11 cellular contexts compared by ENCODE assay signal in genomic region chr19:48596679-48597465, GRCh38. TPM values are rescaled to one million over a fixed set of nuclear protein-coding genes. Genes with fewer than 3 reads are reported as not detected.
DNase-seq lines count a peak whose midpoint lies in the region; ATAC-seq and TF ChIP-seq lines count a peak whose summit lies in the region.
"Had no signal": no experiment of that assay in that cellular context is flagged by ENCODE, and none has a peak within 500 bp of the region (broad histone marks: within the 10 kb centered on the region; RNA-seq: fewer than 3 reads in every experiment).

No MANE protein-coding gene starts in this region.

- DNase-seq in GM13976 (ENCODE audit: low spot score) (peak; percentile 74), RPMI8226 (peak; percentile 23), natural killer cell (no peak), SKM-1 treated with dmso at 0.1 percent for 144 hours (lab: John Stamatoyannopoulos, UW; ENCODE audit: unreplicated experiment) (no peak), left lobe of liver (ENCODE audit: low spot score) (no peak)
- peak; percentile 78 for DNase-seq in activated effector memory CD4-positive, alpha-beta T cell treated with anti-CD3 and anti-CD28 coated beads, Interleukin-2, amount 50 U/mL, for 16 hours
- DNase-seq: anterior cingulate cortex, Kasumi-1, NCI-H774 had no signal

- H3K36me3 Mint-ChIP-seq in natural killer cell, result no peaks in the 10 kb centered on the region

- H3K4me3 Mint-ChIP-seq in natural killer cell, result no peak overlapping the region

- in situ Hi-C loops in GM13976 (cut with MboI; ENCODE audit: low sequenced_read_pairs, unreplicated experiment), result loop anchor here (25.0 kb wide), 1 partner anchor 285 kb away; a partner anchor contains a TSS

- intact Hi-C loops in natural killer cell (cut with micrococcal nuclease), result no loop called here

- H3K27me3 Mint-ChIP-seq in natural killer cell (ENCODE audit: low read depth in 2 of 2), result peaks cover 0 to 3% of the 10 kb centered on the region in 2 donors

- no peaks in the 10 kb centered on the region for H3K9me3 Mint-ChIP-seq in natural killer cell

- TF ChIP-seq CTCF in GM13976 (IDR thresholded peaks at IDR 0.05; ENCODE audit: borderline replicate concordance, control extremely low read depth, extremely low read depth, insufficient read depth, missing control alignments), result no peak
- no peak for TF ChIP-seq CTCF in natural killer cell (IDR thresholded peaks at IDR 0.05)

- ATAC-seq in natural killer cell (peak; percentile 56 to 72 (median 60)), HG02981 (IDR thresholded peaks at IDR 0.05; ENCODE audit: unreplicated experiment) (no peak), HG02884 (IDR thresholded peaks at IDR 0.05; ENCODE audit: unreplicated experiment) (no peak), left lobe of liver (no peak)

- no peaks in the 10 kb centered on the region for H3K4me1 Mint-ChIP-seq in natural killer cell

- no peak overlapping the region for H3K27ac Mint-ChIP-seq in natural killer cell

RNA-seq across cellular contexts. Expression of gene SPACA4, which starts 9.7 kb away (rescaled TPM):
- total RNA-seq in natural killer cell, result not detected
- total RNA-seq in left lobe of liver, result not detected

RNA-seq across cellular contexts. Expression of gene FAM83E, which starts 18.0 kb away (rescaled TPM):
- 1 to 10 TPM in 2 of 3 donors, under 1 TPM in 1; 0.70 to 1.3 (median 1.1) TPM for total RNA-seq in natural killer cell
- total RNA-seq in left lobe of liver, result 0.18 TPM

RNA-seq across cellular contexts. Expression of gene RPL18, which starts 22.1 kb away (rescaled TPM):
- 1,000 to 10,000 TPM in 2 of 3 donors, 100 to 1,000 TPM in 1; 900 to 1,086 (median 1,066) TPM for total RNA-seq in natural killer cell
- total RNA-seq in left lobe of liver, result 401 TPM

RNA-seq across cellular contexts. Expression of gene SPHK2, which starts 22.4 kb away (rescaled TPM):
- 10 to 100 TPM; 18.6 to 28.3 (median 23.2) TPM for total RNA-seq in natural killer cell
- 41.6 TPM for total RNA-seq in left lobe of liver

RNA-seq across cellular contexts. Expression of gene DBP, which starts 40.3 kb away (rescaled TPM):
- 10 to 100 TPM; 16.4 to 31.2 (median 24.3) TPM for total RNA-seq in natural killer cell
- 11.4 TPM for total RNA-seq in left lobe of liver

Comparison
In these comparisons a context has a peak if more than half of its experiments do, and no peak if none do; other contexts are left out.
1. DNase-seq: peak in GM13976 (single experiment), RPMI8226 (single experiment) and activated effector memory CD4-positive, alpha-beta T cell treated with anti-CD3 and anti-CD28 coated beads, Interleukin-2, amount 50 U/mL, for 16 hours (single experiment); none in natural killer cell (single experiment), SKM-1 treated with dmso at 0.1 percent for 144 hours (single experiment) and left lobe of liver (single experiment).
2. ATAC-seq: peak in natural killer cell (3 of 3); none in HG02981 (single experiment), HG02884 (single experiment) and left lobe of liver (single experiment).